Comparison of ENCODE assay signal across 12 cellular contexts in genomic region chr19:38046254-38047047, GRCh38.
DNase-seq lines count a peak whose midpoint lies in the region; ATAC-seq, FAIRE-seq and TF ChIP-seq lines count a peak whose summit lies in the region.
"Had no signal": no experiment of that assay in that cellular context is flagged by ENCODE, and none has a peak within 500 bp of the region (broad histone marks: within the 10 kb centered on the region; RNA-seq: fewer than 3 reads in every experiment).

No MANE protein-coding gene starts in this region.

- H3K9me3 Mint-ChIP-seq in CD8-positive, alpha-beta memory T cell = no peaks in the 10 kb centered on the region

- H4K91ac ChIP-seq in H1 (replicated peaks; ENCODE audit: insufficient read length, low read length) = no peak overlapping the region

- no peak for DNase-seq in CD8-positive, alpha-beta memory T cell
- no peak for DNase-seq in H1 (ENCODE audit: low read depth in 1 of 2, low spot score in 2 of 2)
- no peak for DNase-seq in Kasumi-1 (lab: John Stamatoyannopoulos, UW)
- DNase-seq in H4 (ENCODE audit: low spot score) = no peak
- DNase-seq: dermis blood vessel endothelial cell, NCI-H1436 treated with DMSO at 0.1 percent for 48 hours, SHP77 had no signal

- no peak overlapping the region for H3K4me2 ChIP-seq in H1 (ENCODE audit: insufficient read depth in 1 of 2, low read depth in 2 of 2, low read length in 2 of 2)

- no peak overlapping the region for H2BK20ac ChIP-seq in H1 (ENCODE audit: low read length)

- peak; percentile 27 for ATAC-seq in GM19023 (IDR thresholded peaks at IDR 0.05; ENCODE audit: unreplicated experiment)
- peak; percentile 38 for ATAC-seq in HG03354 (IDR thresholded peaks at IDR 0.05; ENCODE audit: poor library complexity, severe bottlenecking, unreplicated experiment)
- ATAC-seq in HG02973 (IDR thresholded peaks at IDR 0.05; ENCODE audit: unreplicated experiment) = no peak
- no peak for ATAC-seq in GM21723 (IDR thresholded peaks at IDR 0.05; ENCODE audit: unreplicated experiment)

- no peaks in the 10 kb centered on the region for H3K27me3 Mint-ChIP-seq in CD8-positive, alpha-beta memory T cell

- H3K18ac ChIP-seq in H1 (ENCODE audit: extremely low read depth, low read length) = no peak overlapping the region

- no peak for TF ChIP-seq EP300 in H1 (IDR thresholded peaks at IDR 0.05; ENCODE audit: borderline replicate concordance in 1 of 2, low read depth in 2 of 2, low read length in 2 of 2)

- H3K4me1 Mint-ChIP-seq in CD8-positive, alpha-beta memory T cell = peaks cover 25 to 42% (median 36%) of the 10 kb centered on the region in 3 donors

- H3K23ac ChIP-seq in H1 (ENCODE audit: insufficient read length) = no peak overlapping the region

- H3K9ac ChIP-seq in H1 (replicated peaks in 1 of 4; ENCODE audit: extremely low read depth in 1 of 4, low read depth in 3 of 4, low read length in 3 of 4) = no peak overlapping the region

- no peaks in the 10 kb centered on the region for H3K23me2 ChIP-seq in H1 (ENCODE audit: low read depth, low read length)

- no peak overlapping the region for H2AK5ac ChIP-seq in H1 (ENCODE audit: low read depth, low read length)

- no peak for TF ChIP-seq CTCF in H1 (IDR thresholded peaks at IDR 0.05; ENCODE audit: control extremely low read depth in 1 of 3, insufficient read depth in 1 of 3, low read depth in 1 of 3, low read length in 3 of 3)

- peak overlapping the region in 1 of 7 donors; percentile 36 for H3K4me3 Mint-ChIP-seq in CD8-positive, alpha-beta memory T cell
- H3K4me3 Mint-ChIP-seq: nephron had no signal

- no peak overlapping the region; the same call in 1 of the 2 replicates for H4K8ac ChIP-seq in H1 (ENCODE audit: extremely low read depth, insufficient read depth, low read length)

- H3K27ac ChIP-seq in CD8-positive, alpha-beta memory T cell (ENCODE audit: low read depth, low read length) = no peak overlapping the region
- H3K27ac ChIP-seq in H1 (ENCODE audit: low read depth, low read length) = no peak overlapping the region

- H3K14ac ChIP-seq in H1 (ENCODE audit: insufficient read length) = no peak overlapping the region

- no peak for TF ChIP-seq RAD21 in H1 (IDR thresholded peaks at IDR 0.05 in 1 of 2, conservative IDR thresholded peaks at IDR 0.05 in 1 of 2; ENCODE audit: low read depth in 2 of 2, low read length in 2 of 2)

- POLR2A ChIA-PET in CD8-positive, alpha-beta memory T cell (lab: Charles Lee) = no interaction called here
- POLR2A ChIA-PET in H1 (lab: Charles Lee; ENCODE audit: partially characterized antibody) = interaction anchor here (1.1 to 1.6 kb wide), 2 partner anchors 24 to 140 kb away, joined by 3 to 6 read pairs; partner anchors contain the start of genes SIPA1L3 and WDR87

- H3K4me1 ChIP-seq in CD8-positive, alpha-beta memory T cell (ENCODE audit: insufficient read depth, low read length) = peaks cover 35% of the 10 kb centered on the region
- peaks cover 14 to 34% (median 30%) of the 10 kb centered on the region in 4 experiments for H3K4me1 ChIP-seq in H1 (replicated peaks in 1 of 4; ENCODE audit: control insufficient read depth in 3 of 4, insufficient read depth in 4 of 4, low read length in 3 of 4)

- peaks cover 0 to 28% of the 10 kb centered on the region in 2 experiments; a peak in 1 of 4 replicates for H3K79me2 ChIP-seq in H1 (ENCODE audit: control insufficient read depth in 1 of 2, insufficient read depth in 2 of 2, low read length in 2 of 2)

- H3K9me3 ChIP-seq in CD8-positive, alpha-beta memory T cell (ENCODE audit: low read length) = no peaks in the 10 kb centered on the region
- no peaks in the 10 kb centered on the region for H3K9me3 ChIP-seq in H1 (ENCODE audit: insufficient read depth in 2 of 2, low read depth in 1 of 2, low read length in 1 of 2)

- peak overlapping the region; percentile 18; the same call in 1 of the 2 replicates for H2BK5ac ChIP-seq in H1 (ENCODE audit: low read depth, low read length)

- peak overlapping the region; percentile 55 for H3K56ac ChIP-seq in H1 (replicated peaks; ENCODE audit: insufficient read length, low read depth, low read length)

- H2BK12ac ChIP-seq in H1 (ENCODE audit: low read depth, low read length) = peak overlapping the region; percentile 17; the same call in 1 of the 2 replicates

- no peaks in the 10 kb centered on the region for H3K36me3 ChIP-seq in CD8-positive, alpha-beta memory T cell (ENCODE audit: insufficient read depth, low read length)
- H3K36me3 ChIP-seq in H1 (ENCODE audit: control insufficient read depth in 2 of 4, insufficient read depth in 4 of 4, low read length in 3 of 4) = no peaks in the 10 kb centered on the region

- no peaks in the 10 kb centered on the region for H3K27me3 ChIP-seq in CD8-positive, alpha-beta memory T cell (ENCODE audit: insufficient read depth, low read length, poor library complexity, severe bottlenecking)
- H3K27me3 ChIP-seq in H1 (replicated peaks in 1 of 4; ENCODE audit: control insufficient read depth in 3 of 4, extremely low read depth in 1 of 4, insufficient read depth in 3 of 4, low read length in 3 of 4) = no peaks in the 10 kb centered on the region

- peaks cover 9% of the 10 kb centered on the region for H3K79me1 ChIP-seq in H1 (ENCODE audit: low read depth, low read length)

- H4K20me1 ChIP-seq in H1 (replicated peaks in 1 of 2; ENCODE audit: control insufficient read depth in 1 of 2, insufficient read depth in 2 of 2, low read length in 2 of 2) = peaks cover 3 to 11% of the 10 kb centered on the region in 2 experiments

- CTCF ChIA-PET in CD8-positive, alpha-beta memory T cell (lab: Charles Lee) = no interaction called here
- CTCF ChIA-PET in H1 (lab: Charles Lee; ENCODE audit: partially characterized antibody) = interaction anchor here (0.6 to 2.3 kb wide), 12 partner anchors 9 to 144 kb away, joined by 3 to 7 read pairs (median 4); no protein-coding TSS in a partner anchor

- FAIRE-seq in H1 (lab: Jason Lieb, UNC) = no peak

- no peak overlapping the region for H2AFZ ChIP-seq in H1 (ENCODE audit: low read length)

- no peak overlapping the region for H4K5ac ChIP-seq in H1 (ENCODE audit: insufficient read length, low read depth, low read length)

- H3K36me3 Mint-ChIP-seq in CD8-positive, alpha-beta memory T cell = peaks cover 2 to 9% (median 2%) of the 10 kb centered on the region in 3 donors

- H3K27ac Mint-ChIP-seq in CD8-positive, alpha-beta memory T cell = peak overlapping the region in 6 of 8 donors; percentile 81 to 99 (median 96)

- H2BK15ac ChIP-seq in H1 (ENCODE audit: low read length) = no peak overlapping the region

- no peak overlapping the region for H3K4ac ChIP-seq in H1 (replicated peaks; ENCODE audit: insufficient read length, low read depth, low read length)

- 85% methylated on average over 21 of the region's 21 CpGs; no CpG with 5 or more reads in 1 of the 2 experiments for WGBS in H1 (ENCODE audit: extremely low coverage in 1 of 2, insufficient coverage in 1 of 2, insufficient read length in 1 of 2, insufficient replicate concordance in 2 of 2, low coverage in 1 of 2, low lambda C conversion rate in 2 of 2, missing lambda C conversion rate in 1 of 2), 2 experiments

- TF ChIP-seq POLR2A in H1 (IDR thresholded peaks at IDR 0.05; ENCODE audit: control extremely low read depth in 1 of 2, low read depth in 2 of 2, low read length in 2 of 2) = no peak

- no peak overlapping the region for H2BK120ac ChIP-seq in H1 (replicated peaks; ENCODE audit: low read depth, low read length)

- H3K4me3 ChIP-seq in CD8-positive, alpha-beta memory T cell (ENCODE audit: low read length) = no peak overlapping the region
- H3K4me3 ChIP-seq in H1 (ENCODE audit: extremely low read depth in 1 of 4, insufficient read depth in 2 of 4, low read depth in 3 of 4, low read length in 4 of 4) = no peak overlapping the region

TF ChIP-seq in H1, 55 proteins besides CTCF, POLR2A, EP300 and RAD21 (continues in another document):
- TF ChIP-seq HDAC2 (IDR thresholded peaks at IDR 0.05; ENCODE audit: borderline replicate concordance in 1 of 2, low read depth in 2 of 2, low read length in 2 of 2) = no peak
- TF ChIP-seq ZNF274 (IDR thresholded peaks at IDR 0.05; ENCODE audit: borderline replicate concordance, extremely low read depth, low read length) = no peak
- no peak for TF ChIP-seq EGR1 (IDR thresholded peaks at IDR 0.05; ENCODE audit: borderline replicate concordance, low read depth, low read length)
- TF ChIP-seq, protein P1, sequence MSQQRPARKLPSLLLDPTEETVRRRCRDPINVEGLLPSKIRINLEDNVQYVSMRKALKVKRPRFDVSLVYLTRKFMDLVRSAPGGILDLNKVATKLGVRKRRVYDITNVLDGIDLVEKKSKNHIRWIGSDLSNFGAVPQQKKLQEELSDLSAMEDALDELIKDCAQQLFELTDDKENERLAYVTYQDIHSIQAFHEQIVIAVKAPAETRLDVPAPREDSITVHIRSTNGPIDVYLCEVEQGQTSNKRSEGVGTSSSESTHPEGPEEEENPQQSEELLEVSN (IDR thresholded peaks at IDR 0.05) = no peak
- TF ChIP-seq GABPA (IDR thresholded peaks at IDR 0.05; ENCODE audit: borderline replicate concordance, insufficient read depth, low read length) = no peak
- TF ChIP-seq SIRT6 (IDR thresholded peaks at IDR 0.05; ENCODE audit: low read length) = no peak
- no peak for TF ChIP-seq TBP (IDR thresholded peaks at IDR 0.05; ENCODE audit: low read depth, low read length)
- no peak for TF ChIP-seq SP1 (IDR thresholded peaks at IDR 0.05; ENCODE audit: low read depth, low read length)
- TF ChIP-seq TCF12 (IDR thresholded peaks at IDR 0.05; ENCODE audit: low read depth, low read length) = no peak
- no peak for TF ChIP-seq SP2 (IDR thresholded peaks at IDR 0.05; ENCODE audit: low read length)
- TF ChIP-seq GTF2F1 (IDR thresholded peaks at IDR 0.05; ENCODE audit: borderline replicate concordance, low read depth, low read length) = no peak
- TF ChIP-seq SIN3A (conservative IDR thresholded peaks at IDR 0.05 in 1 of 2, IDR thresholded peaks at IDR 0.05 in 1 of 2; ENCODE audit: low read depth in 1 of 2, low read length in 2 of 2) = no peak
- TF ChIP-seq CHD2 (IDR thresholded peaks at IDR 0.05; ENCODE audit: low read length) = no peak
- TF ChIP-seq, protein P2, sequence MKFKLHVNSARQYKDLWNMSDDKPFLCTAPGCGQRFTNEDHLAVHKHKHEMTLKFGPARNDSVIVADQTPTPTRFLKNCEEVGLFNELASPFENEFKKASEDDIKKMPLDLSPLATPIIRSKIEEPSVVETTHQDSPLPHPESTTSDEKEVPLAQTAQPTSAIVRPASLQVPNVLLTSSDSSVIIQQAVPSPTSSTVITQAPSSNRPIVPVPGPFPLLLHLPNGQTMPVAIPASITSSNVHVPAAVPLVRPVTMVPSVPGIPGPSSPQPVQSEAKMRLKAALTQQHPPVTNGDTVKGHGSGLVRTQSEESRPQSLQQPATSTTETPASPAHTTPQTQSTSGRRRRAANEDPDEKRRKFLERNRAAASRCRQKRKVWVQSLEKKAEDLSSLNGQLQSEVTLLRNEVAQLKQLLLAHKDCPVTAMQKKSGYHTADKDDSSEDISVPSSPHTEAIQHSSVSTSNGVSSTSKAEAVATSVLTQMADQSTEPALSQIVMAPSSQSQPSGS (IDR thresholded peaks at IDR 0.05; ENCODE audit: low read length) = no peak
- no peak for TF ChIP-seq TAF7 (optimal IDR thresholded peaks at IDR 0.05; ENCODE audit: borderline replicate concordance, low read depth, low read length)
- TF ChIP-seq NRF1 (IDR thresholded peaks at IDR 0.05; ENCODE audit: low read depth, low read length) = no peak

Comparison
In these comparisons a context has a peak if more than half of its experiments do, and no peak if none do; other contexts are left out.
1. ATAC-seq: peak in GM19023 (single experiment) and HG03354 (single experiment); none in HG02973 (single experiment) and GM21723 (single experiment).